In genomic region chr2:63827749-63828148, GRCh38 we compare ENCODE assay signal across 9 cellular contexts. TPM values are rescaled to one million over a fixed set of nuclear protein-coding genes. Genes with fewer than 3 reads are reported as not detected.
DNase-seq lines count a peak whose midpoint lies in the region; ATAC-seq, FAIRE-seq and TF ChIP-seq lines count a peak whose summit lies in the region.
"Had no signal": no experiment of that assay in that cellular context is flagged by ENCODE, and none has a peak within 500 bp of the region (broad histone marks: within the 10 kb centered on the region; RNA-seq: fewer than 3 reads in every experiment).

No MANE protein-coding gene starts in this region.

- H3K4me1 Mint-ChIP-seq in astrocyte (ENCODE audit: low read depth, unreplicated experiment), result peaks cover 43% of the 10 kb centered on the region

- H4K20me1 ChIP-seq in astrocyte (ENCODE audit: insufficient read depth, low read length), result no peaks in the 10 kb centered on the region

- no peaks in the 10 kb centered on the region for H3K27me3 ChIP-seq in heart left ventricle
- H3K27me3 ChIP-seq in left ventricle myocardium inferior (ENCODE audit: low read depth), result no peaks in the 10 kb centered on the region
- no peaks in the 10 kb centered on the region for H3K27me3 ChIP-seq in astrocyte (ENCODE audit: insufficient read depth, low read length)
- H3K27me3 ChIP-seq in aorta (ENCODE audit: control insufficient read depth in 1 of 2, insufficient read depth in 2 of 2, low read length in 1 of 2), result no peaks in the 10 kb centered on the region

- no peaks in the 10 kb centered on the region for H3K36me3 ChIP-seq in heart left ventricle
- H3K36me3 ChIP-seq in left ventricle myocardium inferior, result no peaks in the 10 kb centered on the region
- no peaks in the 10 kb centered on the region for H3K36me3 ChIP-seq in astrocyte (ENCODE audit: insufficient read depth, low read length)
- H3K36me3 ChIP-seq in aorta (ENCODE audit: control insufficient read depth in 1 of 2, insufficient read depth in 2 of 2, low read length in 1 of 2), result no peaks in the 10 kb centered on the region

- H2AFZ ChIP-seq in astrocyte (ENCODE audit: low read depth, low read length), result no peak overlapping the region

- no peaks in the 10 kb centered on the region for H3K79me2 ChIP-seq in astrocyte (ENCODE audit: insufficient read depth, low read length)

- no peaks in the 10 kb centered on the region for H3K27me3 Mint-ChIP-seq in astrocyte (ENCODE audit: low read depth, unreplicated experiment)

- no peak for TF ChIP-seq POLR2A in heart left ventricle (IDR thresholded peaks at IDR 0.05)

- peak overlapping the region; percentile 80 for H3K4me3 Mint-ChIP-seq in astrocyte (ENCODE audit: unreplicated experiment)

- FAIRE-seq in astrocyte (lab: Jason Lieb, UNC), result peak; percentile 96

- peaks cover 7% of the 10 kb centered on the region for H3K36me3 Mint-ChIP-seq in astrocyte (ENCODE audit: low read depth, unreplicated experiment)

- H3K9ac ChIP-seq in astrocyte (ENCODE audit: low read length), result no peak overlapping the region

- no peaks in the 10 kb centered on the region for H3K9me3 Mint-ChIP-seq in astrocyte (ENCODE audit: unreplicated experiment)

- peak overlapping the region; percentile 91 for H3K27ac Mint-ChIP-seq in astrocyte (ENCODE audit: unreplicated experiment)

- H3K27ac ChIP-seq in heart left ventricle (peak overlapping the region in 5 of 12 donors; percentile 0 to 61 (median 19)), left ventricle myocardium inferior (replicated peaks) (no peak overlapping the region), astrocyte (ENCODE audit: low read depth, low read length) (peak overlapping the region; percentile 23), aorta (ENCODE audit: low read depth in 1 of 2, low read length in 2 of 2) (peak overlapping the region; percentile 63 to 82)

- intact Hi-C loops in heart left ventricle (cut with DNase I), result no loop called here
- intact Hi-C loops in left ventricle myocardium inferior (cut with micrococcal nuclease), result no loop called here
- intact Hi-C loops in aorta (cut with DNase I), result no loop called here

- no peak for DNase-seq in heart left ventricle
- DNase-seq in left ventricle myocardium inferior, result no peak
- DNase-seq in astrocyte (ENCODE audit: low read depth), result peak; percentile 97
- peak; percentile 94 for DNase-seq in iris pigment epithelial cell (ENCODE audit: low read depth)
- DNase-seq in aorta, result no peak
- no peak for DNase-seq in activated CD8-positive, alpha-beta memory T cell treated with anti-CD3 and anti-CD28 coated beads, Interleukin-2, amount 50 U/mL, for 4 hours
- DNase-seq: NCI-H748 treated with DMSO at 0.1 percent for 48 hours had no signal

- H3K9me3 ChIP-seq in heart left ventricle, result no peaks in the 10 kb centered on the region
- H3K9me3 ChIP-seq in left ventricle myocardium inferior (replicated peaks), result no peaks in the 10 kb centered on the region
- no peaks in the 10 kb centered on the region for H3K9me3 ChIP-seq in astrocyte (ENCODE audit: insufficient read depth, low read depth, low read length)
- no peaks in the 10 kb centered on the region for H3K9me3 ChIP-seq in aorta (ENCODE audit: control insufficient read depth, low read length)

- ATAC-seq in heart left ventricle (peak; percentile 38 to 85 (median 66)), aorta (ENCODE audit: low FRiP score) (peak; percentile 50), GM18498 (IDR thresholded peaks at IDR 0.05; ENCODE audit: unreplicated experiment) (no peak), HG03354 (IDR thresholded peaks at IDR 0.05; ENCODE audit: poor library complexity, severe bottlenecking, unreplicated experiment) (no peak)

- peak overlapping the region; percentile 50 for H3K4me2 ChIP-seq in astrocyte (ENCODE audit: low read length)

- H3K4me3 ChIP-seq in heart left ventricle, result peak overlapping the region in 5 of 12 donors; percentile 2 to 27 (median 18)
- H3K4me3 ChIP-seq in left ventricle myocardium inferior, result no peak overlapping the region
- H3K4me3 ChIP-seq in astrocyte (ENCODE audit: insufficient read depth, low read depth, low read length), result no peak overlapping the region
- H3K4me3 ChIP-seq in aorta (ENCODE audit: low read length in 2 of 2), result no peak overlapping the region

- TF ChIP-seq CTCF in heart left ventricle (IDR thresholded peaks at IDR 0.05) (no peak), left ventricle myocardium inferior (IDR thresholded peaks at IDR 0.05; ENCODE audit: borderline replicate concordance) (no peak), astrocyte (IDR thresholded peaks at IDR 0.05; ENCODE audit: insufficient read depth, low read depth, low read length) (no peak)

- H3K4me1 ChIP-seq in heart left ventricle (peaks cover 0 to 23% (median 0%) of the 10 kb centered on the region in 12 donors), left ventricle myocardium inferior (peaks cover 9% of the 10 kb centered on the region), astrocyte (ENCODE audit: insufficient read depth, low read length) (peaks cover 7% of the 10 kb centered on the region), aorta (ENCODE audit: control insufficient read depth in 1 of 2, insufficient read depth in 2 of 2, low read length in 2 of 2) (peaks cover 6% of the 10 kb centered on the region in 2 donors)

RNA-seq across cellular contexts. Expression of gene UGP2, which starts 13.9 kb away (rescaled TPM):
- total RNA-seq in heart left ventricle (100 to 1,000 TPM; 175 to 972 (median 331) TPM), left ventricle myocardium inferior (394 TPM), astrocyte (314 and 322 TPM in 2 replicates), aorta (100 to 1,000 TPM; 171 to 188 TPM)
- polyA plus RNA-seq in heart left ventricle (1,000 to 10,000 TPM in 1 of 2 donors, 100 to 1,000 TPM in 1; 206 to 1,308 TPM), aorta (100 to 1,000 TPM; 166 to 422 TPM)

Comparison
In these comparisons a context has a peak if more than half of its experiments do, and no peak if none do; other contexts are left out.
1. ATAC-seq: peak in heart left ventricle (4 of 4) and aorta (single experiment); none in GM18498 (single experiment) and HG03354 (single experiment).
2. DNase-seq: peak in astrocyte (single experiment) and iris pigment epithelial cell (single experiment); none in heart left ventricle (0 of 5), left ventricle myocardium inferior (single experiment), aorta (0 of 2) and activated CD8-positive, alpha-beta memory T cell treated with anti-CD3 and anti-CD28 coated beads, Interleukin-2, amount 50 U/mL, for 4 hours (single experiment).